Comparison of ENCODE assay signal across 10 cellular contexts in the genomic region with DNA sequence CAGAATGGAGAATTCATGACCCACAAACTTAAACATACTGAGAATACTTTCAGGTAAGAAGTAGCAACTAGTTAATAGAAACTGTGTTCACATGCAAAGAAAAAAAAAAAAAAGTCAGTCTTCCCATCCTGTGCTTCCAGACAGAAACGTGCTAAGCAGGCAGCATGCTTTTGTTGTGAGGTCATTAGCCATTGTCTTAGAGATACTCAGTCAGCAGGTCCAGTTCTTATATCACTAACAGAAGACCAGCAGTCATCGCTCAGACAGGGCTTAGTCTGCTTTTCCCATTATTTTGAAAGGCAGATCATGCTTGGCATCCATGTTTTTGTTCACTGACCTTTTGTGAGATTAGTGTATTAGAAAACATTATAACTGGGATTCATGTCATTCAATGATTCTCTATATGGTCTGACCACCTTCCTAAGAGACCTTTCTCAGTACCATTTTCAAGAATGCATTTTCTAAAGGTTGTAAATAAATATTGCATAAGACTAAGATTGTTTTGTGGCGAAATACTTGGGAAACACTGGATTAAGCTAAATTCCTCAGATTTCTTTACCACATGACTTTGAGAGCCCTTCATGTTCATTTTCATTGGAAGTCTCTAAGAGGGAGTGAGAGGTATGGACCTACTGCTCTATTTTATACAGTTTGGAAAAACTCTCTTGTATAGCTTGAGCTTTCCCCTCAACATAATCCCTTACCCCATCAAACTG. TPM values are rescaled to one million over a fixed set of nuclear protein-coding genes. Genes with fewer than 3 reads are reported as not detected.
A peak's percentile ranks its signal among the peaks of the same experiment; 100 is the strongest.
DNase-seq lines count a peak whose midpoint lies in the region; ATAC-seq, FAIRE-seq and TF ChIP-seq lines count a peak whose summit lies in the region.
"Had no signal": no experiment of that assay in that cellular context is flagged by ENCODE, and none has a peak within 500 bp of the region (broad histone marks: within the 10 kb centered on the region; RNA-seq: fewer than 3 reads in every experiment).

No MANE protein-coding gene starts in this region.

- TF ChIP-seq CTCF in brain microvascular endothelial cell (IDR thresholded peaks at IDR 0.05; ENCODE audit: low read depth, low read length, missing control alignments), result no peak
- no peak for TF ChIP-seq CTCF in keratinocyte (optimal IDR thresholded peaks at IDR 0.05 in 1 of 3, IDR thresholded peaks at IDR 0.05 in 1 of 3, conservative IDR thresholded peaks at IDR 0.05 in 1 of 3; ENCODE audit: extremely low read depth in 1 of 3, insufficient read depth in 2 of 3, low read length in 3 of 3)
- TF ChIP-seq CTCF in thyroid gland (IDR thresholded peaks at IDR 0.05), result no peak
- no peak for TF ChIP-seq CTCF in glutamatergic neuron (IDR thresholded peaks at IDR 0.05; ENCODE audit: partially characterized antibody, unreplicated experiment)

- H3K9me3 ChIP-seq in keratinocyte (ENCODE audit: control insufficient read depth, low read depth, low read length) (no peaks in the 10 kb centered on the region), thyroid gland (no peaks in the 10 kb centered on the region)

- H4K20me1 ChIP-seq in keratinocyte (ENCODE audit: control insufficient read depth, extremely low read depth, insufficient read depth, low read length), result no peaks in the 10 kb centered on the region

- DNase-seq in HS-5 (ENCODE audit: low read depth) (peak; percentile 58), brain microvascular endothelial cell (peak; percentile 89), keratinocyte (ENCODE audit: low read depth, low spot score) (peak; percentile 9), thyroid gland (peak in 1 of 2 donors; percentile 27), SIG-M5 treated with dmso at 0.1 percent for 504 hours (lab: John Stamatoyannopoulos, UW; ENCODE audit: unreplicated experiment) (no peak), glutamatergic neuron (no peak)
- DNase-seq: cortex of kidney had no signal

- no peaks in the 10 kb centered on the region for H3K9me3 Mint-ChIP-seq in glutamatergic neuron (ENCODE audit: unreplicated experiment)

- in situ Hi-C loops in brain microvascular endothelial cell (cut with HindIII; ENCODE audit: low pct_ligation_motif_present, low sequenced_read_pairs), result no loop called here

- peak; percentile 57 for FAIRE-seq in keratinocyte (lab: Jason Lieb, UNC)

- no peak overlapping the region for H3K27ac Mint-ChIP-seq in glutamatergic neuron (ENCODE audit: unreplicated experiment)

- no peaks in the 10 kb centered on the region for H3K79me2 ChIP-seq in keratinocyte (ENCODE audit: control insufficient read depth, insufficient read depth, low read length)

- H3K36me3 ChIP-seq in brain microvascular endothelial cell (replicated peaks) (peaks cover 58% of the 10 kb centered on the region), keratinocyte (ENCODE audit: control insufficient read depth in 2 of 2, extremely low read depth in 1 of 2, insufficient read depth in 2 of 2, low read length in 2 of 2) (peaks cover 13 to 15% of the 10 kb centered on the region in 2 experiments), thyroid gland (peaks cover 0 to 4% of the 10 kb centered on the region in 2 donors)

- no peak overlapping the region for H3K4me3 Mint-ChIP-seq in glutamatergic neuron (ENCODE audit: unreplicated experiment)

- peaks cover 8% of the 10 kb centered on the region for H3K4me1 ChIP-seq in keratinocyte (ENCODE audit: control insufficient read depth, extremely low read depth, insufficient read depth, low read length)
- H3K4me1 ChIP-seq in thyroid gland, result peaks cover 40 to 44% of the 10 kb centered on the region in 2 donors

- H3K27ac ChIP-seq in brain microvascular endothelial cell, result peak overlapping the region; percentile 55
- peak overlapping the region; percentile 5 for H3K27ac ChIP-seq in keratinocyte (ENCODE audit: control insufficient read depth, insufficient read depth, low read length)
- H3K27ac ChIP-seq in thyroid gland, result peak overlapping the region in 2 of 3 donors; percentile 7 to 24

- H3K36me3 Mint-ChIP-seq in glutamatergic neuron (ENCODE audit: unreplicated experiment), result no peaks in the 10 kb centered on the region

- H3K27me3 Mint-ChIP-seq in glutamatergic neuron (ENCODE audit: unreplicated experiment), result no peaks in the 10 kb centered on the region

- no peak overlapping the region for H3K4me2 ChIP-seq in keratinocyte (ENCODE audit: control insufficient read depth, extremely low read depth, insufficient read depth, low read depth, low read length)

- no peak overlapping the region for H3K9ac ChIP-seq in keratinocyte (ENCODE audit: control insufficient read depth, extremely low read depth, insufficient read depth, low read length)

- WGBS in thyroid gland, 2 donors, result 72 to 75% methylated on average over 3 of the region's 3 CpGs

- H2AFZ ChIP-seq in keratinocyte (ENCODE audit: control insufficient read depth, low read length), result no peak overlapping the region

- ATAC-seq in GM18861 (IDR thresholded peaks at IDR 0.05; ENCODE audit: unreplicated experiment) (no peak), HG03469 (IDR thresholded peaks at IDR 0.05; ENCODE audit: unreplicated experiment) (no peak)
- ATAC-seq: HCT116 had no signal

- dilution Hi-C loops in keratinocyte (cut with MboI; ENCODE audit: extremely low pct_ligation_motif_present, low sequenced_read_pairs), result no loop called here

- intact Hi-C loops in thyroid gland (cut with DNase I), result loop anchor here (5.0 kb wide), 1 partner anchor 249 kb away; no protein-coding TSS in a partner anchor

- peaks cover 5% of the 10 kb centered on the region for H3K4me1 Mint-ChIP-seq in glutamatergic neuron (ENCODE audit: low read depth, unreplicated experiment)

- H3K4me3 ChIP-seq in brain microvascular endothelial cell (ENCODE audit: low read depth, low read length) (no peak overlapping the region), keratinocyte (ENCODE audit: control insufficient read depth in 2 of 3, extremely low read depth in 1 of 3, insufficient read depth in 2 of 3, low read depth in 1 of 3, low read length in 3 of 3) (no peak overlapping the region), thyroid gland (replicated peaks in 1 of 3) (no peak overlapping the region)

- H3K27me3 ChIP-seq in brain microvascular endothelial cell (replicated peaks), result no peaks in the 10 kb centered on the region
- H3K27me3 ChIP-seq in keratinocyte (ENCODE audit: control insufficient read depth, extremely low read depth, insufficient read depth, low read length), result no peaks in the 10 kb centered on the region
- no peaks in the 10 kb centered on the region for H3K27me3 ChIP-seq in thyroid gland

- TF ChIP-seq POLR2A in thyroid gland (IDR thresholded peaks at IDR 0.05), result peak in 1 of 2 donors; percentile 13

- H3K9me1 ChIP-seq in keratinocyte (ENCODE audit: control insufficient read depth, extremely low read depth, insufficient read depth, low read length), result no peaks in the 10 kb centered on the region

RNA-seq across cellular contexts. Expression of a gene that starts 45.0 kb away (rescaled TPM):
- 0.53 to 0.97 TPM (median 0.57 TPM) in 3 replicates for polyA plus RNA-seq in keratinocyte
- 0.25 TPM for polyA plus RNA-seq in keratinocyte (2011; ENCODE audit: low read depth)
- polyA plus RNA-seq in keratinocyte (2011; cell fraction: cytosol; rRNA removed), result 0.22 and 0.72 TPM in 2 replicates
- 0.36 and 0.67 TPM in 2 replicates for polyA plus RNA-seq in keratinocyte (2011; cell fraction: nucleus; rRNA removed)
- polyA plus RNA-seq in keratinocyte (2012; ENCODE audit: low replicate concordance), result 0.42 and 0.56 TPM in 2 replicates
- 0.13 to 0.35 TPM in 2 of 3 replicates, not detected in the other for polyA minus RNA-seq in keratinocyte
- not detected for polyA minus RNA-seq in keratinocyte (2011; cell fraction: cytosol; rRNA and poly(A)+ RNA removed)
- 2.0 TPM in 1 of 2 replicates, not detected in the other for polyA minus RNA-seq in keratinocyte (2011; cell fraction: nucleus; rRNA and poly(A)+ RNA removed)
- total RNA-seq in thyroid gland (1 to 10 TPM; 3.6 to 5.0 (median 4.1) TPM), glutamatergic neuron (ENCODE audit: unreplicated experiment) (2.3 TPM)

Comparison
In these comparisons a context has a peak if more than half of its experiments do, and no peak if none do; other contexts are left out.
1. DNase-seq: peak in HS-5 (single experiment), brain microvascular endothelial cell (single experiment) and keratinocyte (single experiment); none in SIG-M5 treated with dmso at 0.1 percent for 504 hours (single experiment) and glutamatergic neuron (single experiment).
2. H3K27ac ChIP-seq: peak in every context shown above with its lines; median percentile 55 in brain microvascular endothelial cell; 16 in thyroid gland; 5 in keratinocyte.